ENCODE assay signal across 25 cellular contexts in the genomic region with DNA sequence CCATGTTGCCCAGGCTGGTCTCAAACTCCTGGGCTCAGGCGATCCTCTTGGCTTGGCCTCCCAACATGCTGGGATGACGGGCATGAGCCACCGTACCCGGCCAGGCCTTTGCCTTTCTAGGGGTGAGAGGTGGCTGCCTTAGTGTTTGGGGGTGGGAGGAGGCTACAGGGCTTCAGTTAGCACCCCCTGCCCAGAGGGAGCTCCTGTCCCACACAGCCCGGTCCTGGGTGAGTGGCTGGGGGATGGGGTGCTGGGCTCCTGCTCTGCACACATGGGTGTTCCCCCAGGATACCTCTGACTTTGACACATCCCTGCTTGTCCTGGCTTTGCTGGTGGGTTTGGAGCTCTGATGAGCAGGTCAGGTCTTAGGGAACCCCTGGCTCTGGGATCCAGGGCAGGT.
"Had no signal": no experiment of that assay in that cellular context is flagged by ENCODE, and none has a peak within 500 bp of the region (broad histone marks: within the 10 kb centered on the region; RNA-seq: fewer than 3 reads in every experiment).

No MANE protein-coding gene starts in this region.

- H3K4me3 Mint-ChIP-seq: activated B cell treated with CpG ODN at 0.5 μM for 24 hours; activated CD4-positive, alpha-beta memory T cell treated with anti-CD3 and anti-CD28 coated beads for 36 hours; activated naive CD4-positive, alpha-beta T cell treated with anti-CD3 and anti-CD28 coated beads, Interleukin-2, amount 50 U/mL, for 24 hours; activated T-helper 1 cell treated with anti-CD3 and anti-CD28 coated beads, Interleukin-12 subunit alpha, Interleukin-12 subunit beta, Interleukin-2, Interleukin-4 antibody, amounts not matched to agents 30 ng/mL and 10 ng/mL and 1 ng/mL, durations not matched to agents 14 hours and 24 hours and 36 hours; immature natural killer cell; naive thymus-derived CD8-positive, alpha-beta T cell; neural progenitor cell; stimulated activated memory B cell treated with anti-CD40 and anti-IgM and Interleukin-4, amounts not matched to agents 10 μg/mL and 1 μg/mL and 100 μg/mL, for 72 hours; T-cell; T-helper 2 cell treated with Interferon-gamma antibody and Interleukin-4, amounts not matched to agents 5 μg/mL and 100 μg/mL, for 36 hours had no signal

- H3K4me2 ChIP-seq: neural progenitor cell had no signal

- ATAC-seq: esophagus mucosa; lower lobe of right lung; naive thymus-derived CD8-positive, alpha-beta T cell; sciatic nerve; stimulated activated memory B cell treated with anti-CD40 and anti-IgM and Interleukin-4, amounts not matched to agents 10 μg/mL and 1 μg/mL and 100 μg/mL, for 72 hours had no signal

- H3K4me1 Mint-ChIP-seq: activated B cell treated with CpG ODN at 0.5 μM for 24 hours, neural progenitor cell had no signal

- H3K27ac Mint-ChIP-seq: activated B cell treated with CpG ODN at 0.5 μM for 24 hours; activated CD4-positive, alpha-beta memory T cell treated with anti-CD3 and anti-CD28 coated beads for 36 hours; activated naive CD4-positive, alpha-beta T cell treated with anti-CD3 and anti-CD28 coated beads, Interleukin-2, amount 50 U/mL, for 24 hours; activated T-helper 1 cell treated with anti-CD3 and anti-CD28 coated beads, Interleukin-12 subunit alpha, Interleukin-12 subunit beta, Interleukin-2, Interleukin-4 antibody, amounts not matched to agents 30 ng/mL and 10 ng/mL and 1 ng/mL, durations not matched to agents 14 hours and 24 hours and 36 hours; neural progenitor cell; stimulated activated memory B cell treated with anti-CD40 and anti-IgM and Interleukin-4, amounts not matched to agents 10 μg/mL and 1 μg/mL and 100 μg/mL, for 72 hours; T-cell; T-helper 2 cell treated with Interferon-gamma antibody and Interleukin-4, amounts not matched to agents 5 μg/mL and 100 μg/mL, for 36 hours had no signal

- H3K4me3 ChIP-seq: lower lobe of right lung, neural progenitor cell, stomach, tibial artery had no signal

- H3K9me3 ChIP-seq: breast epithelium, lower lobe of right lung, stomach, tibial artery had no signal

- DNase-seq: activated B cell treated with CpG ODN at 0.5 μM for 24 hours; activated CD4-positive, alpha-beta memory T cell treated with anti-CD3 and anti-CD28 coated beads for 36 hours; activated CD8-positive, alpha-beta memory T cell treated with anti-CD3 and anti-CD28 coated beads, Interleukin-2, amount 50 U/mL, for 4 hours; activated gamma-delta T cell; activated T-cell treated with anti-CD3 and anti-CD28 coated beads, Interleukin-2, amount 50 U/mL, for 1 hour; central memory CD4-positive, alpha-beta T cell; foreskin fibroblast; hypothalamus; immature natural killer cell; lower lobe of right lung; mesenchymal stem cell; small intestine; stimulated activated CD4-positive, alpha-beta T cell treated with anti-CD3 and anti-CD28 coated beads, Interleukin-4, amount 100 ng/mL, for 24 hours; stomach; T-cell had no signal

- FAIRE-seq: small intestine had no signal

- H3K36me3 ChIP-seq: neural progenitor cell had no signal

- H3K36me3 Mint-ChIP-seq: activated CD4-positive, alpha-beta memory T cell treated with anti-CD3 and anti-CD28 coated beads for 36 hours; activated naive CD4-positive, alpha-beta T cell treated with anti-CD3 and anti-CD28 coated beads, Interleukin-2, amount 50 U/mL, for 24 hours had no signal

- H3K27ac ChIP-seq: breast epithelium, lower lobe of right lung, neural progenitor cell, stomach, tibial artery had no signal

- H3K27me3 Mint-ChIP-seq: activated B cell treated with CpG ODN at 0.5 μM for 24 hours; activated CD4-positive, alpha-beta memory T cell treated with anti-CD3 and anti-CD28 coated beads for 36 hours; activated naive CD4-positive, alpha-beta T cell treated with anti-CD3 and anti-CD28 coated beads, Interleukin-2, amount 50 U/mL, for 24 hours; naive thymus-derived CD8-positive, alpha-beta T cell; stimulated activated memory B cell treated with anti-CD40 and anti-IgM and Interleukin-4, amounts not matched to agents 10 μg/mL and 1 μg/mL and 100 μg/mL, for 72 hours; T-cell had no signal

- H3K27me3 ChIP-seq: breast epithelium, neural progenitor cell, stomach, tibial artery had no signal

- H3K4me1 ChIP-seq: neural progenitor cell had no signal

- H2AFZ ChIP-seq: neural progenitor cell had no signal
